Comparison of ENCODE assay signal across 10 cellular contexts in genomic region chr6:107219851-107220250, GRCh38.
"Had no signal": no experiment of that assay in that cellular context is flagged by ENCODE, and none has a peak within 500 bp of the region (broad histone marks: within the 10 kb centered on the region; RNA-seq: fewer than 3 reads in every experiment).

No MANE protein-coding gene starts in this region.

- H3K9me3 ChIP-seq: HAP-1 had no signal

- DNase-seq: GM23248, GOT3, H7, HFFc6, KBM-7 had no signal

- FAIRE-seq: HepG2 had no signal

- H3K27ac ChIP-seq: GM23248, HL-60 had no signal

- H3K27ac Mint-ChIP-seq: HFFc6, IgD-negative memory B cell had no signal

- H3K4me3 ChIP-seq: GM23248, HAP-1 had no signal

- H3K27me3 Mint-ChIP-seq: IgD-negative memory B cell had no signal

- ATAC-seq: HCT116, HepG2 had no signal

- H3K9me3 Mint-ChIP-seq: HFFc6 had no signal

- H3K9ac ChIP-seq: GM23248 had no signal

- H2AFZ ChIP-seq: GM23248 had no signal

- H3K36me3 ChIP-seq: HAP-1 had no signal

- H3K4me3 Mint-ChIP-seq: HFFc6, IgD-negative memory B cell had no signal
